In the genomic region with DNA sequence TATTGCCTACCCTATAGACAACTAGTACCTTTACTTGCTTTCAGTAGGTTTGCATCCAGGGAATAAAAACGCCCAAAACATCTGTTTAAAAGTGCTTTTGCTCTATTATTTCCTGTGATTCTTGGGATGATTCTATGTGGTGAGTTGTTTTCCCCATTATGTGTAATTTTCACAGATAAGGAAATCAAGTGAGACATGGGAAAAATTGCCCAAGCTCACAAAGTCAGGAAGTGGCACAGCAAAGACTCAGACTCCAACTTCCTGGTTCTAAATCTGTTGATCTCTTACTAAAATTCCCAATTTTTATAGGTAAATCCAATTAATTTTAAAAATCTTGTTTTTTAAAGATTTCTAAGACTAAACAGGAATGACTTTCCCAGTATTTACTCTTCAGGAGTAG, we compare ENCODE assay signal across 1 cellular context.
TF ChIP-seq lines count a peak whose summit lies in the region.

No MANE protein-coding gene starts in this region.

TF ChIP-seq in IMR-90, 13 proteins besides CTCF, POLR2A, EP300 and RAD21 (continued from another document):
- TF ChIP-seq USF2 (IDR thresholded peaks at IDR 0.05; ENCODE audit: low read depth, low read length) (no peak), RFX5 (IDR thresholded peaks at IDR 0.05; ENCODE audit: low read depth, low read length) (no peak), MXI1 (IDR thresholded peaks at IDR 0.05; ENCODE audit: borderline replicate concordance, low read depth, low read length) (no peak), BHLHE40 (IDR thresholded peaks at IDR 0.05; ENCODE audit: low read depth, low read length) (no peak), FOS (IDR thresholded peaks at IDR 0.05; ENCODE audit: low read depth, low read length) (no peak)
- TF ChIP-seq, protein P1, sequence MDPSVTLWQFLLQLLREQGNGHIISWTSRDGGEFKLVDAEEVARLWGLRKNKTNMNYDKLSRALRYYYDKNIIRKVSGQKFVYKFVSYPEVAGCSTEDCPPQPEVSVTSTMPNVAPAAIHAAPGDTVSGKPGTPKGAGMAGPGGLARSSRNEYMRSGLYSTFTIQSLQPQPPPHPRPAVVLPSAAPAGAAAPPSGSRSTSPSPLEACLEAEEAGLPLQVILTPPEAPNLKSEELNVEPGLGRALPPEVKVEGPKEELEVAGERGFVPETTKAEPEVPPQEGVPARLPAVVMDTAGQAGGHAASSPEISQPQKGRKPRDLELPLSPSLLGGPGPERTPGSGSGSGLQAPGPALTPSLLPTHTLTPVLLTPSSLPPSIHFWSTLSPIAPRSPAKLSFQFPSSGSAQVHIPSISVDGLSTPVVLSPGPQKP (IDR thresholded peaks at IDR 0.05; ENCODE audit: borderline replicate concordance, low read depth, low read length): no peak
TF ChIP-seq in IMR-90: peak in this region for 0.
